In the genomic region with DNA sequence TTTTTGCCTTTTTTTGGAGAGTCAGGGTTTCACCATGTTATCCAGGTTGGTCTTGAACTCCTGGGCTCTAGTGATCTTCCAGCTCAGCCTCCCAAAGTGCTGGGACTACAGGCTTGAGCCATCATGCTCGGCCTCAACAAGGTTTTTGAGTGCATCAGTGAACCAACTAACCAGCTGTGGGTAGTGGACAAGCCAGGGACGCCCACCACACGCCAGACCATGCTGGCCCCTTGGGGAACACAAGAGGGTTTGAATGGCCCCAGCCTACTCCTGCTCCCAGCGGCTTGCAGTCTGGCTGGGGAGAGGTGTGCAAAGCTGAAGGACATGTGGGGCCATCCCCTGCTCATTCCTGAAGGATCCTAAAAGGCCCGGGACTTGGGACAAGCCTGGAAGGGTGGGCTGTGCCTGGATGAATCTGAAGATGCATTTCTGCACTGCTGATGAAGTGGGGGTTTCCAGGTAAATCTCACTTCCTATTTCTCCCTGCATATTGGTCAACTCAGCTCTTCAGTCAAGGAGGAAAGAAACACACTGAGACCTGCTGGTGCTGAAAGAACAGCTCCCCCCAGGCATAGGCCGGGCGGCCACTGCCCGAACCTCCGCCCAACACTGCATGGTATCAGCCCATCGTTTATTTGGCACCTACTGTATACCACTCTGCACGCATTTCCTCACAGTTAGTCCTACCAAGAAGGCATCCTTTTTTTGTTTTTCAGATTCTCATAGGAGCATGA, we compare ENCODE assay signal across 10 cellular contexts. TPM values are rescaled to one million over a fixed set of nuclear protein-coding genes. Genes with fewer than 3 reads are reported as not detected.
DNase-seq lines count a peak whose midpoint lies in the region; ATAC-seq, FAIRE-seq and TF ChIP-seq lines count a peak whose summit lies in the region.
"Had no signal": no experiment of that assay in that cellular context is flagged by ENCODE, and none has a peak within 500 bp of the region (broad histone marks: within the 10 kb centered on the region; RNA-seq: fewer than 3 reads in every experiment).

No MANE protein-coding gene starts in this region.

- no peak overlapping the region for H3K4me3 Mint-ChIP-seq in astrocyte (ENCODE audit: unreplicated experiment)
- H3K4me3 Mint-ChIP-seq in progenitor cell of endocrine pancreas (ENCODE audit: low read depth), result no peak overlapping the region

- FAIRE-seq in astrocyte (lab: Jason Lieb, UNC), result no peak

- no peaks in the 10 kb centered on the region for H4K20me1 ChIP-seq in astrocyte (ENCODE audit: insufficient read depth, low read length)

- H3K79me2 ChIP-seq in astrocyte (ENCODE audit: insufficient read depth, low read length), result no peaks in the 10 kb centered on the region

- no peaks in the 10 kb centered on the region for H3K27me3 ChIP-seq in astrocyte (ENCODE audit: insufficient read depth, low read length)

- H3K4me2 ChIP-seq in astrocyte (ENCODE audit: low read length), result no peak overlapping the region

- H3K4me1 Mint-ChIP-seq in astrocyte (ENCODE audit: low read depth, unreplicated experiment) (no peaks in the 10 kb centered on the region), progenitor cell of endocrine pancreas (ENCODE audit: low read depth) (no peaks in the 10 kb centered on the region)

- ATAC-seq in GM18870 (IDR thresholded peaks at IDR 0.05; ENCODE audit: unreplicated experiment) (peak; percentile 60), HG03469 (IDR thresholded peaks at IDR 0.05; ENCODE audit: unreplicated experiment) (peak; percentile 62)
- ATAC-seq: left cardiac atrium had no signal

- no peaks in the 10 kb centered on the region for H3K36me3 Mint-ChIP-seq in astrocyte (ENCODE audit: low read depth, unreplicated experiment)
- H3K36me3 Mint-ChIP-seq in progenitor cell of endocrine pancreas (ENCODE audit: insufficient read depth), result no peaks in the 10 kb centered on the region

- DNase-seq in astrocyte (ENCODE audit: low read depth), result peak; percentile 2
- DNase-seq in progenitor cell of endocrine pancreas (ENCODE audit: low spot score, unreplicated experiment), result peak; percentile 28
- no peak for DNase-seq in NCI-H526 (lab: John Stamatoyannopoulos, UW)
- no peak for DNase-seq in HPDE6-E6E7 (ENCODE audit: extremely low spot score)
- DNase-seq in NCI-H1417 treated with DMSO at 0.1 percent for 48 hours (lab: John Stamatoyannopoulos, UW), result no peak
- DNase-seq: left cardiac atrium; stimulated activated CD4-positive, alpha-beta T cell treated with anti-CD3 and anti-CD28 coated beads, Interleukin-12 subunit alpha, Interleukin-12 subunit beta, amount 100 ng/mL, for 4 hours had no signal

- TF ChIP-seq CTCF in astrocyte (IDR thresholded peaks at IDR 0.05; ENCODE audit: insufficient read depth, low read depth, low read length) (no peak), progenitor cell of endocrine pancreas (IDR thresholded peaks at IDR 0.05; ENCODE audit: unreplicated experiment) (no peak)

- peaks cover 50% of the 10 kb centered on the region for H3K27me3 Mint-ChIP-seq in astrocyte (ENCODE audit: low read depth, unreplicated experiment)
- H3K27me3 Mint-ChIP-seq in progenitor cell of endocrine pancreas, result peaks cover 48% of the 10 kb centered on the region

- H3K27ac Mint-ChIP-seq in astrocyte (ENCODE audit: unreplicated experiment), result no peak overlapping the region
- H3K27ac Mint-ChIP-seq in progenitor cell of endocrine pancreas, result no peak overlapping the region

- no peak overlapping the region for H3K27ac ChIP-seq in astrocyte (ENCODE audit: low read depth, low read length)
- H3K27ac ChIP-seq: tibial nerve had no signal

- H3K36me3 ChIP-seq in astrocyte (ENCODE audit: insufficient read depth, low read length), result no peaks in the 10 kb centered on the region
- H3K36me3 ChIP-seq: tibial nerve had no signal

- H3K9me3 Mint-ChIP-seq in astrocyte (ENCODE audit: unreplicated experiment) (no peaks in the 10 kb centered on the region), progenitor cell of endocrine pancreas (ENCODE audit: low read depth) (peaks cover 3% of the 10 kb centered on the region)

- H3K9ac ChIP-seq in astrocyte (ENCODE audit: low read length), result no peak overlapping the region

- no peaks in the 10 kb centered on the region for H3K9me3 ChIP-seq in astrocyte (ENCODE audit: insufficient read depth, low read depth, low read length)

- H3K4me3 ChIP-seq in astrocyte (ENCODE audit: insufficient read depth, low read depth, low read length), result no peak overlapping the region
- H3K4me3 ChIP-seq: tibial nerve had no signal

- H2AFZ ChIP-seq in astrocyte (ENCODE audit: low read depth, low read length), result no peak overlapping the region

- H3K4me1 ChIP-seq in astrocyte (ENCODE audit: insufficient read depth, low read length), result no peaks in the 10 kb centered on the region
- H3K4me1 ChIP-seq: tibial nerve had no signal

RNA-seq across cellular contexts. Expression of gene MMD2, which starts 6.9 kb away (rescaled TPM):
- total RNA-seq in astrocyte (not detected in 2 replicates), progenitor cell of endocrine pancreas (not detected in 2 replicates)
- total RNA-seq: left cardiac atrium had no signal

Comparison
In these comparisons a context has a peak if more than half of its experiments do, and no peak if none do; other contexts are left out.
1. DNase-seq: peak in astrocyte (single experiment) and progenitor cell of endocrine pancreas (single experiment); none in NCI-H526 (0 of 2), HPDE6-E6E7 (single experiment) and NCI-H1417 treated with DMSO at 0.1 percent for 48 hours (single experiment).